ENCODE assay signal across 20 cellular contexts in the genomic region with DNA sequence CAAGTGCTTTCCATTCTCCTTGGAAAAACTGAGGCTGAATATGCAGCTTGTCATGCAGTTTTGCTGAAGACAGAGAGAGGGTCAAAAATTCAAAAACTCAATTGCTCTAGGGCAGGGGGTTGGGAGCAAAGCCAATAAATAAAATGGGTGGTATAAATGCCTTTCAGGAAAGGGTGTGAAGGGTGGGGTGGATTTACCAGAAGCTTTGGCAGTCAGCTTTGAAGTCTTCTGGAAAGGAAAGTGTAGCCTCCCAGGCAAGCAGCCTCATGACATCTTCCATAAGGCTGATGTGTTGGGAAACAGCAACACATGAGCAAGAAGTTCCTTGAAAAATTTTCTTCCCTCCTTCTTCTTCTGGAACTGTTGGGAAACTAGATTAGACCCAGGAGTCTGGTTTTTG. TPM values are rescaled to one million over a fixed set of nuclear protein-coding genes. Genes with fewer than 3 reads are reported as not detected.
DNase-seq lines count a peak whose midpoint lies in the region; ATAC-seq and TF ChIP-seq lines count a peak whose summit lies in the region.
"Had no signal": no experiment of that assay in that cellular context is flagged by ENCODE, and none has a peak within 500 bp of the region (broad histone marks: within the 10 kb centered on the region; RNA-seq: fewer than 3 reads in every experiment).

No MANE protein-coding gene starts in this region.

- H3K36me3 ChIP-seq in adipocyte (ENCODE audit: control insufficient read depth, insufficient read depth, low read length, severe bottlenecking): peaks cover 83% of the 10 kb centered on the region
- H3K36me3 ChIP-seq in lung (ENCODE audit: control insufficient read depth in 2 of 2, insufficient read depth in 2 of 2, low read length in 2 of 2): peaks cover 38 to 43% of the 10 kb centered on the region in 2 donors
- H3K36me3 ChIP-seq in stomach smooth muscle (ENCODE audit: control insufficient read depth in 2 of 2, insufficient read depth in 2 of 2, low read length in 2 of 2): peaks cover 61 to 64% of the 10 kb centered on the region in 2 donors

- H3K4me3 ChIP-seq in adipocyte (ENCODE audit: low read length) (no peak overlapping the region), dorsolateral prefrontal cortex (no peak overlapping the region), lung (no peak overlapping the region), stomach smooth muscle (ENCODE audit: low read length in 2 of 2) (no peak overlapping the region)
- H3K4me3 ChIP-seq: smooth muscle cell, thyroid gland had no signal

- DNase-seq in adipocyte (ENCODE audit: low read depth): peak; percentile 57
- no peak for DNase-seq in dorsolateral prefrontal cortex
- DNase-seq in lung (ENCODE audit: low spot score): no peak
- no peak for DNase-seq in Kasumi-1 (lab: John Stamatoyannopoulos, UW)
- DNase-seq in posterior vena cava (ENCODE audit: low spot score): no peak
- no peak for DNase-seq in GM20000 (ENCODE audit: low spot score)
- DNase-seq: activated CD8-positive, alpha-beta T cell treated with anti-CD3 and anti-CD28 coated beads, Interleukin-2, amount 10 ng/mL, durations not matched to agents 7 days and 5 days; activated gamma-delta T cell treated with Interleukin-2 at 50 U/mL for 16 hours; caudate nucleus; foreskin fibroblast; HCEC 1CT; hippocampal formation; immature natural killer cell; IMR-90; NCI-H1105; NCI-H1930; thyroid gland had no signal

- H3K9me3 ChIP-seq in adipocyte (ENCODE audit: control insufficient read depth, low read length) (no peaks in the 10 kb centered on the region), lung (ENCODE audit: control insufficient read depth in 2 of 2, insufficient read depth in 1 of 2, low read length in 1 of 2) (no peaks in the 10 kb centered on the region), stomach smooth muscle (ENCODE audit: control insufficient read depth in 2 of 2, low read length in 2 of 2) (no peaks in the 10 kb centered on the region)
- H3K9me3 ChIP-seq: thyroid gland had no signal

- TF ChIP-seq CTCF in dorsolateral prefrontal cortex (IDR thresholded peaks at IDR 0.05 in 54 of 56, conservative IDR thresholded peaks at IDR 0.05 in 2 of 56; ENCODE audit: low read depth in 1 of 56, partially characterized antibody in 56 of 56) (no peak), lung (IDR thresholded peaks at IDR 0.05; ENCODE audit: control extremely low read depth, extremely low read depth) (no peak), GM20000 (IDR thresholded peaks at IDR 0.05; ENCODE audit: extremely low read depth, missing control alignments) (no peak)

- H3K27me3 ChIP-seq in adipocyte (replicated peaks; ENCODE audit: control insufficient read depth, insufficient read depth, low read length) (no peaks in the 10 kb centered on the region), dorsolateral prefrontal cortex (no peaks in the 10 kb centered on the region), lung (ENCODE audit: control insufficient read depth, insufficient read depth) (no peaks in the 10 kb centered on the region), stomach smooth muscle (ENCODE audit: control insufficient read depth in 1 of 2, insufficient read depth in 2 of 2, low read length in 2 of 2) (no peaks in the 10 kb centered on the region)
- H3K27me3 ChIP-seq: thyroid gland had no signal

- ATAC-seq in lung (ENCODE audit: insufficient read depth, low FRiP score): peak; percentile 16
- no peak for ATAC-seq in HG02642 (IDR thresholded peaks at IDR 0.05; ENCODE audit: poor library complexity, unreplicated experiment)
- ATAC-seq: activated CD8-positive, alpha-beta T cell treated with anti-CD3 and anti-CD28 coated beads, Interleukin-2, amount 10 ng/mL, durations not matched to agents 7 days and 5 days had no signal

- intact Hi-C loops in dorsolateral prefrontal cortex (cut with DNase I) (no loop called here), posterior vena cava (cut with DNase I) (no loop called here)

- H3K9ac ChIP-seq in adipocyte (ENCODE audit: low read length): peak overlapping the region; percentile 38
- H3K9ac ChIP-seq in stomach smooth muscle (ENCODE audit: low read length in 2 of 2): no peak overlapping the region

- H3K4me1 ChIP-seq in adipocyte (ENCODE audit: control insufficient read depth, insufficient read depth, low read length): peaks cover 37% of the 10 kb centered on the region
- peaks cover 3 to 9% of the 10 kb centered on the region in 2 donors for H3K4me1 ChIP-seq in lung (ENCODE audit: control insufficient read depth in 2 of 2, insufficient read depth in 2 of 2, low read length in 2 of 2)
- H3K4me1 ChIP-seq in stomach smooth muscle (ENCODE audit: control insufficient read depth, insufficient read depth, low read length): peaks cover 8% of the 10 kb centered on the region

- H3K27ac ChIP-seq in dorsolateral prefrontal cortex (peak overlapping the region in 52 of 59 donors; percentile 0 to 99 (median 90)), lung (ENCODE audit: low read depth in 1 of 2, low read length in 1 of 2) (no peak overlapping the region), stomach smooth muscle (ENCODE audit: low read length) (peak overlapping the region; percentile 64)
- H3K27ac ChIP-seq: thyroid gland had no signal

RNA-seq across cellular contexts. Expression of gene SNX19, which starts 38.7 kb away (rescaled TPM):
- 100 to 1,000 TPM in 41 of 120 experiments, 10 to 100 TPM in 79; 61.4 to 132 (median 93.3) TPM for total RNA-seq in dorsolateral prefrontal cortex
- 10 to 100 TPM; 57.4 to 64.3 TPM for total RNA-seq in lung
- polyA plus RNA-seq in lung: 10 to 100 TPM; 13.9 to 27.8 TPM
- total RNA-seq in posterior vena cava: 10 to 100 TPM; 43.9 to 62.1 TPM

Comparison
In these comparisons a context has a peak if more than half of its experiments do, and no peak if none do; other contexts are left out.
1. H3K27ac ChIP-seq: peak in dorsolateral prefrontal cortex (52 of 59) and stomach smooth muscle (single experiment); none in lung (0 of 2).